ENCODE assay signal across 7 cellular contexts in the genomic region with DNA sequence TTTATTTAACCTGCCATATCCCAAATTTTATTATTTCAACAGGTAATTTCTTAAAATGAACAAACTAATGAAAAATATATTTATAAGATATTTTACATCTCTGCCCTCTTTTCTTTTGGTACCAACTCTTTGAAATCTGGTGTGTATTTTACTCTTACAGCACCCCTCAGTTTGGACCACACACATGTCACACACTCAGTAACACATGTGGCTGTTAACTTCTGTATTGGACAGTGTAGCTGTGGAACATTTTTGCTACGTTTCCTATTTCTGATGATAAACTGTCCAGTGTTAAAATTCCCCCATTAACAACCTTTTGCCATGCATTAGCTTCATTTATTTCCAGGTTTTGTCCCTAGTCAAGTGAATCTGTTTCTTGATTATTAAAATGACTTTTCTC.
"Had no signal": no experiment of that assay in that cellular context is flagged by ENCODE, and none has a peak within 500 bp of the region (broad histone marks: within the 10 kb centered on the region; RNA-seq: fewer than 3 reads in every experiment).

No MANE protein-coding gene starts in this region.

- H3K4me3 Mint-ChIP-seq: GM23338, H9, IgD-negative memory B cell had no signal

- H3K4me2 ChIP-seq: GM23338 had no signal

- DNase-seq: H9, HCEC 1CT had no signal

- H3K27me3 Mint-ChIP-seq: IgD-negative memory B cell had no signal

- H3K9me3 Mint-ChIP-seq: GM23338, H9, IgD-negative memory B cell had no signal

- H2AFZ ChIP-seq: GM23338 had no signal

- H3K27ac Mint-ChIP-seq: GM23338, H9, IgD-negative memory B cell had no signal

- H3K4me3 ChIP-seq: GM23338 had no signal

- FAIRE-seq: H1, H54, HTR-8/SVneo had no signal

- ATAC-seq: GM23338 had no signal
